9 cellular contexts compared by ENCODE assay signal in genomic region chr2:85396531-85397470, GRCh38. TPM values are rescaled to one million over a fixed set of nuclear protein-coding genes. Genes with fewer than 3 reads are reported as not detected.
DNase-seq lines count a peak whose midpoint lies in the region; FAIRE-seq and TF ChIP-seq lines count a peak whose summit lies in the region.
"Had no signal": no experiment of that assay in that cellular context is flagged by ENCODE, and none has a peak within 500 bp of the region (broad histone marks: within the 10 kb centered on the region; RNA-seq: fewer than 3 reads in every experiment).

No MANE protein-coding gene starts in this region.

- H3K4me2 ChIP-seq in PC-9 = peak overlapping the region; percentile 91
- H3K4me2 ChIP-seq in smooth muscle cell = peak overlapping the region; percentile 47

- H3K36me3 ChIP-seq in PC-9 (ENCODE audit: low read depth) = 0 out of 2 replicates have a peak, but pooled peaks cover 10% of the 10 kb centered on the region
- H3K36me3 ChIP-seq in esophagus squamous epithelium = peaks cover 12 to 91% (median 20%) of the 10 kb centered on the region in 3 donors
- no peaks in the 10 kb centered on the region for H3K36me3 ChIP-seq in smooth muscle cell (ENCODE audit: low read depth)

- POLR2A ChIA-PET in PC-9 (lab: Charles Lee; ENCODE audit: unreplicated experiment) = no interaction called here

- no peak for TF ChIP-seq POLR2A in esophagus squamous epithelium (IDR thresholded peaks at IDR 0.05)
- no peak for TF ChIP-seq POLR2A in GM12891 (IDR thresholded peaks at IDR 0.05; ENCODE audit: low read depth, low read length)

- 31 to 34% methylated on average over 5 of the region's 5 CpGs for WGBS in esophagus squamous epithelium, 2 donors
- WGBS in smooth muscle cell (ENCODE audit: low lambda C conversion rate) = 77% methylated on average over 5 of the region's 5 CpGs

- no TSS peak for BruUV-seq in PC-9 (replicated peaks; lab: Mats Ljungman, UMichigan)

- H4K20me1 ChIP-seq in PC-9 (ENCODE audit: insufficient read depth) (no peaks in the 10 kb centered on the region), smooth muscle cell (ENCODE audit: low read depth) (no peaks in the 10 kb centered on the region)

- CTCF ChIA-PET in PC-9 (lab: Charles Lee) = no interaction called here

- no peaks in the 10 kb centered on the region for H3K9me2 ChIP-seq in PC-9 (ENCODE audit: insufficient read depth)

- H3K9ac ChIP-seq in smooth muscle cell (ENCODE audit: low read depth) = no peak overlapping the region

- no peaks in the 10 kb centered on the region for H3K27me3 ChIP-seq in PC-9 (ENCODE audit: insufficient read depth, low read depth)
- H3K27me3 ChIP-seq in esophagus squamous epithelium = no peaks in the 10 kb centered on the region
- no peaks in the 10 kb centered on the region for H3K27me3 ChIP-seq in smooth muscle cell (ENCODE audit: low read depth)

- no peaks in the 10 kb centered on the region for H3K79me2 ChIP-seq in PC-9 (ENCODE audit: low read depth)
- H3K79me2 ChIP-seq in smooth muscle cell (ENCODE audit: low read depth) = no peaks in the 10 kb centered on the region

- no peak for FAIRE-seq in GM12891 (lab: Jason Lieb, UNC)

- H3K9me3 ChIP-seq in PC-9 (ENCODE audit: insufficient read depth, low read depth) = no peaks in the 10 kb centered on the region
- no peaks in the 10 kb centered on the region for H3K9me3 ChIP-seq in esophagus squamous epithelium
- no peaks in the 10 kb centered on the region for H3K9me3 ChIP-seq in smooth muscle cell (replicated peaks; ENCODE audit: low read depth)

- peak overlapping the region; percentile 75 for H3K27ac ChIP-seq in PC-9
- H3K27ac ChIP-seq in esophagus squamous epithelium = peak overlapping the region; percentile 81 to 89 (median 86)
- peak overlapping the region; percentile 22 for H3K27ac ChIP-seq in smooth muscle cell (ENCODE audit: low read depth)

- peaks cover 32% of the 10 kb centered on the region for H3K4me1 ChIP-seq in PC-9 (replicated peaks; ENCODE audit: insufficient read depth)
- peaks cover 11 to 56% (median 17%) of the 10 kb centered on the region in 3 donors for H3K4me1 ChIP-seq in esophagus squamous epithelium
- no peaks in the 10 kb centered on the region for H3K4me1 ChIP-seq in smooth muscle cell (ENCODE audit: low read depth)

- TF ChIP-seq CTCF in PC-9 (conservative IDR thresholded peaks at IDR 0.05) = no peak
- no peak for TF ChIP-seq CTCF in esophagus squamous epithelium (IDR thresholded peaks at IDR 0.05)
- no peak for TF ChIP-seq CTCF in smooth muscle cell (IDR thresholded peaks at IDR 0.05; ENCODE audit: borderline replicate concordance, insufficient read depth, poor library complexity, severe bottlenecking)

- H3F3A ChIP-seq in PC-9 (ENCODE audit: insufficient read depth, low read depth) (peaks cover 29% of the 10 kb centered on the region), smooth muscle cell (ENCODE audit: low read depth) (no peaks in the 10 kb centered on the region)

- intact Hi-C loops in PC-9 (cut with micrococcal nuclease; ENCODE audit: unreplicated experiment) = loop anchor here (1.0 kb wide), 1 partner anchor 14 kb away; the partner anchor contains the start of gene CAPG
- intact Hi-C loops in esophagus squamous epithelium (cut with DNase I) = no loop called here

- H3K4me3 ChIP-seq in PC-9 = peak overlapping the region; percentile 44; the same call in 1 of the 2 replicates
- peak overlapping the region in 3 of 4 donors; percentile 21 to 39 (median 25) for H3K4me3 ChIP-seq in esophagus squamous epithelium
- H3K4me3 ChIP-seq in smooth muscle cell = no peak overlapping the region

- H2AFZ ChIP-seq in PC-9 = no peak overlapping the region
- H2AFZ ChIP-seq in smooth muscle cell (ENCODE audit: low read depth) = no peak overlapping the region

- DNase-seq in ELF-1 (ENCODE audit: low read depth, low spot score) = peak; percentile 18
- peak; percentile 45 to 76 for DNase-seq in PC-9
- no peak for DNase-seq in esophagus squamous epithelium (lab: John Stamatoyannopoulos, UW)
- no peak for DNase-seq in smooth muscle cell (lab: John Stamatoyannopoulos, UW; ENCODE audit: unreplicated experiment)
- no peak for DNase-seq in Ammon's horn (ENCODE audit: low spot score)
- no peak for DNase-seq in stimulated activated CD4-positive, alpha-beta T cell treated with anti-CD3 and anti-CD28 coated beads, Interleukin-12 subunit alpha, Interleukin-12 subunit beta, amount 100 ng/mL, for 4 hours
- DNase-seq in GM12891 (ENCODE audit: insufficient read length, low spot score) = no peak
- DNase-seq in NCI-H82 (lab: John Stamatoyannopoulos, UW) = no peak
- DNase-seq: activated gamma-delta T cell treated with Interleukin-2 at 50 U/mL for 16 hours had no signal

TF ChIP-seq in GM12891, 5 proteins besides CTCF, POLR2A, EP300 and RAD21:
- TF ChIP-seq TAF1 (IDR thresholded peaks at IDR 0.05; ENCODE audit: low read depth, low read length) = no peak
- TF ChIP-seq PAX5 (IDR thresholded peaks at IDR 0.05; ENCODE audit: insufficient read depth, low read length, severe bottlenecking) = no peak
- TF ChIP-seq POU2F2 (IDR thresholded peaks at IDR 0.05; ENCODE audit: low read depth, low read length) = no peak
- TF ChIP-seq POLR2AphosphoS5 (IDR thresholded peaks at IDR 0.05; ENCODE audit: low read depth, low read length) = no peak
- TF ChIP-seq SPI1 (IDR thresholded peaks at IDR 0.05; ENCODE audit: low read depth, low read length) = no peak

RNA-seq across cellular contexts. Expression of gene CAPG, which starts 13.4 kb away (rescaled TPM):
- total RNA-seq in PC-9 (2021) (417 and 428 TPM in 2 replicates), esophagus squamous epithelium (100 to 1,000 TPM; 185 to 301 (median 221) TPM), smooth muscle cell (50.1 and 51.6 TPM in 2 replicates)
- 96.2 and 183 TPM in 2 replicates for polyA plus RNA-seq in smooth muscle cell
- 27.7 TPM for polyA plus RNA-seq in GM12891 (2012; ENCODE audit: low read depth, missing spikeins)

RNA-seq across cellular contexts. Expression of gene SH2D6, which starts 21.7 kb away (rescaled TPM):
- total RNA-seq in PC-9 (2021) = 2.3 TPM in 2 replicates
- under 1 TPM in 1 of 4 donors, not detected in 3; 0.50 TPM for total RNA-seq in esophagus squamous epithelium
- total RNA-seq in smooth muscle cell = not detected in 2 replicates
- polyA plus RNA-seq in smooth muscle cell = not detected in 2 replicates
- 0.17 TPM for polyA plus RNA-seq in GM12891 (2012; ENCODE audit: low read depth, missing spikeins)

RNA-seq across cellular contexts. Expression of gene ELMOD3, which starts 42.2 kb away (rescaled TPM):
- total RNA-seq in PC-9 (2021) (16.4 and 18.1 TPM in 2 replicates), esophagus squamous epithelium (10 to 100 TPM in 3 of 4 donors, 1 to 10 TPM in 1; 8.2 to 16.6 (median 13.7) TPM), smooth muscle cell (13.3 and 28.2 TPM in 2 replicates)
- 15.2 and 16.4 TPM in 2 replicates for polyA plus RNA-seq in smooth muscle cell
- 7.6 TPM for polyA plus RNA-seq in GM12891 (2012; ENCODE audit: low read depth, missing spikeins)

RNA-seq across cellular contexts. Expression of gene RETSAT, which starts 42.5 kb away (rescaled TPM):
- total RNA-seq in PC-9 (2021) (52.1 and 57.8 TPM in 2 replicates), esophagus squamous epithelium (10 to 100 TPM; 55.8 to 73.3 (median 66.9) TPM), smooth muscle cell (24.1 and 29.9 TPM in 2 replicates)
- 17.9 and 20.6 TPM in 2 replicates for polyA plus RNA-seq in smooth muscle cell
- polyA plus RNA-seq in GM12891 (2012; ENCODE audit: low read depth, missing spikeins) = 12.0 TPM

Comparison
In these comparisons a context has a peak if more than half of its experiments do, and no peak if none do; other contexts are left out.
1. DNase-seq: peak in ELF-1 (single experiment) and PC-9 (2 of 2); none in esophagus squamous epithelium (single experiment), smooth muscle cell (single experiment), Ammon's horn (single experiment), stimulated activated CD4-positive, alpha-beta T cell treated with anti-CD3 and anti-CD28 coated beads, Interleukin-12 subunit alpha, Interleukin-12 subunit beta, amount 100 ng/mL, for 4 hours (single experiment), GM12891 (single experiment) and NCI-H82 (single experiment).
2. H3K27ac ChIP-seq: peak in every context shown above with its lines; median percentile 86 in esophagus squamous epithelium; 75 in PC-9; 22 in smooth muscle cell.